Comparison of ENCODE assay signal across 9 cellular contexts in the genomic region with DNA sequence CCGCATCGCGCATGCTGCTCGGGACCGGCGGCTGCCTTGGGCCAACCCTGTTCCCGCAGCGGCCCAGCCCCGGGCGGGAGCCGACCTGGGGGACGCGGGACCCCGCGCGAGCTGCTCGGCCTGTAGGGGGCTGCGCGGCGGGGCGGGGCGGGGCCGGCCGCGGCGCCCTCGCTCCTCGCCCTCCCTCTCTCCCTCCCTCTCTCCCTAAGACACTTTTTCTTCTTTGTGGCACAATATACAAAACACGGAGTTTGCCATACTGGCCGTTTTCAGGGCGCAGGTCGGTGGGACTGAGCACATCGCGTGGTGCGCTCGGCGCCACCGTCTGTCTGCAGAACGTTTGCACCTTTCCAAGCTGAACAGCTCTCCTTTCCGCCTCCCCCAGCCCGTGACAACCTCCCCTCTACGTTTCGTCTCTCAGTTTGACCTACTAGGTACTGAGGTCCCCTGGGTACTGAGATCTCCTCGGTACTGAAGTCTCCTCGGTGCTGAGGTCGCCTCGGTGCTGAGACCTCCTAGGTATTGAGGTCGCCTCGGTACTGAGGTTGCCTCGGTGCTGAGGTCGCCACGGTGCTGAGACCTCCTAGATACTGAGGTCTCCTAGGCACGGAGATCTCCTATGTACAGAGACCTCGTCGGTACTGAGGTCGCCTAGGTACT.
DNase-seq lines count a peak whose midpoint lies in the region; ATAC-seq and TF ChIP-seq lines count a peak whose summit lies in the region.
"Had no signal": no experiment of that assay in that cellular context is flagged by ENCODE, and none has a peak within 500 bp of the region (broad histone marks: within the 10 kb centered on the region; RNA-seq: fewer than 3 reads in every experiment).

No MANE protein-coding gene starts in this region.

- H3K27ac ChIP-seq in A673 (ENCODE audit: low read depth, low read length, poor library complexity, severe bottlenecking) (no peak overlapping the region), iPS-20b (ENCODE audit: low read length) (no peak overlapping the region)
- H3K27ac ChIP-seq: thyroid gland had no signal

- CTCF ChIA-PET in A673 (lab: Charles Lee): no interaction called here
- CTCF ChIA-PET in activated CD4-positive, alpha-beta memory T cell treated with anti-CD3 and anti-CD28 coated beads for 36 hours (lab: Charles Lee): no interaction called here

- TF ChIP-seq CTCF in A673 (conservative IDR thresholded peaks at IDR 0.05; ENCODE audit: low read depth, low read length): no peak

- no TSS peak for BruUV-seq in A673 (replicated peaks; lab: Mats Ljungman, UMichigan)

- POLR2A ChIA-PET in A673 (lab: Charles Lee; ENCODE audit: low non-redundant PET): no interaction called here
- POLR2A ChIA-PET in activated CD4-positive, alpha-beta memory T cell treated with anti-CD3 and anti-CD28 coated beads for 36 hours (lab: Charles Lee): no interaction called here

- H3K27ac Mint-ChIP-seq in activated CD4-positive, alpha-beta memory T cell treated with anti-CD3 and anti-CD28 coated beads for 36 hours: peak overlapping the region; percentile 38

- DNase-seq in A673 (ENCODE audit: low spot score) (peak; percentile 1), HPDE6-E6E7 (ENCODE audit: extremely low spot score) (no peak), NCI-H2107 (lab: John Stamatoyannopoulos, UW) (no peak)
- peak; percentile 22 for DNase-seq in activated CD4-positive, alpha-beta memory T cell treated with anti-CD3 and anti-CD28 coated beads for 36 hours

- no peak overlapping the region for H3K9ac ChIP-seq in iPS-20b (ENCODE audit: low read depth, low read length)

- H3K4me1 ChIP-seq in A673 (ENCODE audit: insufficient read depth, low read length, poor library complexity, severe bottlenecking): no peaks in the 10 kb centered on the region
- H3K4me1 ChIP-seq in iPS-20b (ENCODE audit: insufficient read depth, low read length): no peaks in the 10 kb centered on the region
- H3K4me1 ChIP-seq: thyroid gland had no signal

- H3K9me3 ChIP-seq in A673 (ENCODE audit: low read depth, low read length, poor library complexity, severe bottlenecking): no peaks in the 10 kb centered on the region
- H3K9me3 ChIP-seq in iPS-20b (ENCODE audit: insufficient read depth, low read depth, low read length): no peaks in the 10 kb centered on the region
- H3K9me3 ChIP-seq: thyroid gland had no signal

- no peaks in the 10 kb centered on the region for H3K27me3 Mint-ChIP-seq in activated CD4-positive, alpha-beta memory T cell treated with anti-CD3 and anti-CD28 coated beads for 36 hours

- H3K36me3 ChIP-seq in A673 (ENCODE audit: insufficient read depth, low read length, poor library complexity, severe bottlenecking) (no peaks in the 10 kb centered on the region), iPS-20b (ENCODE audit: insufficient read depth, low read depth, low read length) (no peaks in the 10 kb centered on the region)
- H3K36me3 ChIP-seq: thyroid gland had no signal

- H3K4me3 ChIP-seq in A673 (ENCODE audit: low read depth, low read length, poor library complexity, severe bottlenecking) (peak overlapping the region; percentile 39), iPS-20b (ENCODE audit: low read length) (peak overlapping the region; percentile 47; the same call in 1 of the 2 replicates)
- H3K4me3 ChIP-seq: thyroid gland had no signal

- H3K27me3 ChIP-seq in A673 (replicated peaks; ENCODE audit: insufficient read depth, low read depth, low read length, poor library complexity) (no peaks in the 10 kb centered on the region), iPS-20b (ENCODE audit: insufficient read depth, low read length) (peaks cover 8% of the 10 kb centered on the region)
- H3K27me3 ChIP-seq: thyroid gland had no signal

- no peaks in the 10 kb centered on the region for H3K9me3 Mint-ChIP-seq in activated CD4-positive, alpha-beta memory T cell treated with anti-CD3 and anti-CD28 coated beads for 36 hours

- intact Hi-C loops in A673 (cut with micrococcal nuclease; ENCODE audit: unreplicated experiment): no loop called here
- intact Hi-C loops in activated CD4-positive, alpha-beta memory T cell treated with anti-CD3 and anti-CD28 coated beads for 36 hours (cut with micrococcal nuclease): no loop called here

- ATAC-seq in GM21423 (IDR thresholded peaks at IDR 0.05; ENCODE audit: unreplicated experiment): peak; percentile 32
- ATAC-seq in GM21528 (IDR thresholded peaks at IDR 0.05; ENCODE audit: low FRiP score, unreplicated experiment): no peak
- ATAC-seq in HG02981 (IDR thresholded peaks at IDR 0.05; ENCODE audit: unreplicated experiment): no peak

- H3K4me3 Mint-ChIP-seq in activated CD4-positive, alpha-beta memory T cell treated with anti-CD3 and anti-CD28 coated beads for 36 hours: peak overlapping the region; percentile 82

- H3K36me3 Mint-ChIP-seq in activated CD4-positive, alpha-beta memory T cell treated with anti-CD3 and anti-CD28 coated beads for 36 hours: no peaks in the 10 kb centered on the region

- H3K4me1 Mint-ChIP-seq in activated CD4-positive, alpha-beta memory T cell treated with anti-CD3 and anti-CD28 coated beads for 36 hours (ENCODE audit: low read depth): no peaks in the 10 kb centered on the region

Comparison
In these comparisons a context has a peak if more than half of its experiments do, and no peak if none do; other contexts are left out.
1. DNase-seq: peak in A673 (single experiment) and activated CD4-positive, alpha-beta memory T cell treated with anti-CD3 and anti-CD28 coated beads for 36 hours (single experiment); none in HPDE6-E6E7 (single experiment) and NCI-H2107 (single experiment).